ENCODE assay signal across 2 cellular contexts in genomic region chr1:154952664-154953063, GRCh38.
TF ChIP-seq lines count a peak whose summit lies in the region.

No MANE protein-coding gene starts in this region.

TF ChIP-seq in SK-N-SH, 30 proteins besides CTCF, POLR2A, EP300 and RAD21:
- TF ChIP-seq MAX (IDR thresholded peaks at IDR 0.05; ENCODE audit: low read depth) (no peak), EZH2phosphoT487 (IDR thresholded peaks at IDR 0.05; ENCODE audit: borderline replicate concordance, low read depth) (no peak), NFIC (IDR thresholded peaks at IDR 0.05; ENCODE audit: borderline replicate concordance) (no peak), FOXJ3 (CRISPR knock-in tag; IDR thresholded peaks at IDR 0.05) (no peak), USF1 (IDR thresholded peaks at IDR 0.05; ENCODE audit: borderline replicate concordance, low read depth) (no peak), TCF12 (IDR thresholded peaks at IDR 0.05) (no peak), NRF1 (IDR thresholded peaks at IDR 0.05; ENCODE audit: low read depth, low read length) (no peak), MEF2A (IDR thresholded peaks at IDR 0.05; ENCODE audit: borderline replicate concordance, low read depth) (no peak), SIN3A (IDR thresholded peaks at IDR 0.05; ENCODE audit: borderline replicate concordance, low read depth, low read length) (no peak), ELF1 (IDR thresholded peaks at IDR 0.05) (no peak)
TF ChIP-seq in SK-N-SH: peak in this region for 0.

TF ChIP-seq in SK-N-SH treated with all-trans-retinoic acid at 6 μM for 48 hours, 23 proteins besides CTCF, POLR2A, EP300 and RAD21 (continued from another document):
- TF ChIP-seq TCF4 (CRISPR knock-in tag; IDR thresholded peaks at IDR 0.05; ENCODE audit: borderline replicate concordance) (no peak), CREB5 (CRISPR knock-in tag; IDR thresholded peaks at IDR 0.05; ENCODE audit: low read depth) (no peak), ARNTL (CRISPR knock-in tag; IDR thresholded peaks at IDR 0.05; ENCODE audit: borderline replicate concordance, low read depth) (no peak), ZNF565 (CRISPR knock-in tag; conservative IDR thresholded peaks at IDR 0.05; ENCODE audit: low read depth) (no peak), RARB (CRISPR knock-in tag; IDR thresholded peaks at IDR 0.05) (no peak), ZC3H10 (CRISPR knock-in tag; IDR thresholded peaks at IDR 0.05) (no peak), CSRNP3 (CRISPR knock-in tag; IDR thresholded peaks at IDR 0.05) (no peak), ESRRG (CRISPR knock-in tag; IDR thresholded peaks at IDR 0.05) (no peak), TSHZ2 (CRISPR knock-in tag; IDR thresholded peaks at IDR 0.05) (no peak), POU6F1 (CRISPR knock-in tag; IDR thresholded peaks at IDR 0.05; ENCODE audit: borderline replicate concordance, low read depth) (no peak), PATZ1 (CRISPR knock-in tag; IDR thresholded peaks at IDR 0.05; ENCODE audit: borderline replicate concordance) (no peak), ZNF8 (CRISPR knock-in tag; IDR thresholded peaks at IDR 0.05) (no peak), TOX (CRISPR knock-in tag; IDR thresholded peaks at IDR 0.05; ENCODE audit: borderline replicate concordance) (no peak), OSR1 (CRISPR knock-in tag; IDR thresholded peaks at IDR 0.05) (no peak)
